In the genomic region with DNA sequence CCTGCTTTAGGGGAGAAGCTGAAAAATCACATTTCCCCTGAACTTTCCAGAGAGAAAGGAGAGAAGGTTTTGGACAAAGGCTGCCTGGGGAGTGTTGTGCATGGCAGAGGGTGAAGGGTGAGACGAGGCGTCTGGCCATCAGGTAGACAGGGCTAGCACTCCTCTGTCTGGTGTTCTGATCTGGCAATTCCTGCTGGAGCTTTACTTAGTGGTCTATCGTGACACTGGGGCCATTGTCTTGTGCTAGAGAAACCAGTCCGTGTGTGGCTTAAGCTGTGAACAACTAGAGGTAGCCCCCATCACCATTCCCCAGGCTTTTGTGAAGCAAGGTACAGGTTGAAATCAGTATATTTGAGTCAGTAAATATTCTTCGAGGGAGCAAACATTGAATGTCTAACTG, we compare ENCODE assay signal across 27 cellular contexts. TPM values are rescaled to one million over a fixed set of nuclear protein-coding genes. Genes with fewer than 3 reads are reported as not detected.
"Had no signal": no experiment of that assay in that cellular context is flagged by ENCODE, and none has a peak within 500 bp of the region (broad histone marks: within the 10 kb centered on the region; RNA-seq: fewer than 3 reads in every experiment).

No MANE protein-coding gene starts in this region.

- H3K27me3 ChIP-seq: ovary, thyroid gland had no signal

- H3K4me3 ChIP-seq: left lung, ovary, psoas muscle, sigmoid colon, stomach, thyroid gland had no signal

- H3K27ac ChIP-seq: left lung, ovary, psoas muscle, sigmoid colon, stomach, thyroid gland had no signal

- ATAC-seq: effector memory CD8-positive, alpha-beta T cell; left lung; naive thymus-derived CD4-positive, alpha-beta T cell; psoas muscle; stimulated activated effector memory CD8-positive, alpha-beta T cell treated with anti-CD3 and anti-CD28 coated beads, Interleukin-12 subunit alpha, Interleukin-12 subunit beta, amount 100 ng/mL, for 72 hours had no signal

- H3K36me3 ChIP-seq: left lung, ovary, sigmoid colon, stomach, thyroid gland had no signal

- H3K9me3 ChIP-seq: left lung, ovary, psoas muscle, sigmoid colon, stomach, thyroid gland had no signal

- FAIRE-seq: frontal cortex had no signal

- H3K4me3 Mint-ChIP-seq: effector memory CD8-positive, alpha-beta T cell; naive thymus-derived CD4-positive, alpha-beta T cell; nephron; stimulated activated effector memory CD8-positive, alpha-beta T cell treated with anti-CD3 and anti-CD28 coated beads, Interleukin-12 subunit alpha, Interleukin-12 subunit beta, amount 100 ng/mL, for 72 hours; type B pancreatic cell had no signal

- H3K4me1 Mint-ChIP-seq: stimulated activated effector memory CD8-positive, alpha-beta T cell treated with anti-CD3 and anti-CD28 coated beads, Interleukin-12 subunit alpha, Interleukin-12 subunit beta, amount 100 ng/mL, for 72 hours had no signal

- DNase-seq: cortex of kidney; effector memory CD8-positive, alpha-beta T cell; head of caudate nucleus; left cardiac atrium; left lung; mesendoderm; midbrain; naive thymus-derived CD4-positive, alpha-beta T cell; nucleus accumbens; ovary; posterior cingulate gyrus; psoas muscle; right cardiac atrium; sigmoid colon; stimulated activated CD4-positive, alpha-beta T cell treated with anti-CD3 and anti-CD28 coated beads, Interleukin-2, amount 100 ng/mL, for 24 hours; stimulated activated CD4-positive, alpha-beta T cell treated with anti-CD3 and anti-CD28 coated beads, Interleukin-4, amount 100 ng/mL, for 24 hours; stimulated activated naive CD4-positive, alpha-beta T cell treated with Interleukin-2 at 50 U/mL for 16 hours; stomach; thyroid gland had no signal

- H3K4me1 ChIP-seq: psoas muscle, sigmoid colon, thyroid gland had no signal

- H3K27ac Mint-ChIP-seq: effector memory CD8-positive, alpha-beta T cell; nephron; stimulated activated effector memory CD8-positive, alpha-beta T cell treated with anti-CD3 and anti-CD28 coated beads, Interleukin-12 subunit alpha, Interleukin-12 subunit beta, amount 100 ng/mL, for 72 hours; type B pancreatic cell had no signal

- H3K9me3 Mint-ChIP-seq: effector memory CD8-positive, alpha-beta T cell; naive thymus-derived CD4-positive, alpha-beta T cell; nephron; stimulated activated effector memory CD8-positive, alpha-beta T cell treated with anti-CD3 and anti-CD28 coated beads, Interleukin-12 subunit alpha, Interleukin-12 subunit beta, amount 100 ng/mL, for 72 hours; type B pancreatic cell had no signal

- H3K36me3 Mint-ChIP-seq: naive thymus-derived CD4-positive, alpha-beta T cell; stimulated activated effector memory CD8-positive, alpha-beta T cell treated with anti-CD3 and anti-CD28 coated beads, Interleukin-12 subunit alpha, Interleukin-12 subunit beta, amount 100 ng/mL, for 72 hours; type B pancreatic cell had no signal

RNA-seq across cellular contexts. Expression of a gene that starts 8.5 kb away (rescaled TPM):
- total RNA-seq: fibroblast of villous mesenchyme, kidney epithelial cell, lung microvascular endothelial cell, renal cortical epithelial cell had no signal
- polyA plus RNA-seq: naive thymus-derived CD4-positive, alpha-beta T cell had no signal
